In the genomic region with DNA sequence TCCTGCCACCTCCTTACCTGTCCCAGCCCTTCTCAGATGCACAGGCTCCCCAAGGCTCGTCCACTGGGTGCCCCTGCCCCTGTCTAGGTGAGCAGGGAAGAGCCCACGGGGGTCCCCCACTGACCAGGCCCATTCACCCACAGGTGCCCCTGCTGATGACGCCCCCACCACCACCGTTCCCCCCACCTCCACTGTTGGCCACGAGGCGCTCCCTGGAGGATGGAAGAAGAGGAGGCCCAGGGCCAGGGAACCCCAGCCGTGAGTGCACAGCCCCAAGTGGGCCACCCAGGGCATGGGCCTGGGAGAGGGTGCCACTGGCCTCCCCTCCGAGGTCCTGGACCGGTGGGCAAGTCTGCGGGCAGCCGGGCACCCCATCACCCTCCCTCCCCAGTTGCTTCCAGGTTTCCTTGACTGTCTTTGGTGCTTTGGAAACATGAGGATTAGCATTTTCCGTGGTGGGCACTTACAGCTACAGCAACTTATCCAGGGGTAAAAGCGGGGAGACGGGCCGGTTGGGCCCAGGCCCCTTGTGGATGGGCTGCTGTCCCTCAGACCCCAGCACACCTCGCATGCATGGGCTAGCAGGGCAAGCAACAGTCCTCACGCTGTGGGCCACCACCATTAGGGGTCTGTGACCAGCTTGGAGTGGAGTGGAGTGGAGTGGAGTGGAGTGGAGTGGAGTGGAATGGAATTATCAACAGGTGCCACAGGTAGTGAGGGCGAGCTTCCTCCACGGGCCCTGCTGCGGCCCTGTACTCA, we compare ENCODE assay signal across 19 cellular contexts. TPM values are rescaled to one million over a fixed set of nuclear protein-coding genes. Genes with fewer than 3 reads are reported as not detected.
DNase-seq lines count a peak whose midpoint lies in the region; ATAC-seq and TF ChIP-seq lines count a peak whose summit lies in the region.
"Had no signal": no experiment of that assay in that cellular context is flagged by ENCODE, and none has a peak within 500 bp of the region (broad histone marks: within the 10 kb centered on the region; RNA-seq: fewer than 3 reads in every experiment).

No MANE protein-coding gene starts in this region.

- ATAC-seq in natural killer cell treated with Interleukin-12 subunit alpha and Interleukin-12 subunit beta and Interleukin-15 and Interleukin-18, amount 100 ng/mL, for 72 hours, result no peak
- no peak for ATAC-seq in natural killer cell
- no peak for ATAC-seq in GM19395 (IDR thresholded peaks at IDR 0.05; ENCODE audit: unreplicated experiment)
- ATAC-seq: GM23338 had no signal

- H4K91ac ChIP-seq in neuronal stem cell (ENCODE audit: low read depth, low read length, poor library complexity), result peak overlapping the region; percentile 56

- no peaks in the 10 kb centered on the region for H3K36me3 Mint-ChIP-seq in natural killer cell treated with Interleukin-12 subunit alpha and Interleukin-12 subunit beta and Interleukin-15 and Interleukin-18, amount 100 ng/mL, for 72 hours
- no peaks in the 10 kb centered on the region for H3K36me3 Mint-ChIP-seq in natural killer cell
- H3K36me3 Mint-ChIP-seq in glutamatergic neuron (ENCODE audit: unreplicated experiment), result no peaks in the 10 kb centered on the region
- no peaks in the 10 kb centered on the region for H3K36me3 Mint-ChIP-seq in activated CD4-positive, alpha-beta T cell treated with anti-CD3 and anti-CD28 coated beads, Interleukin-2, amount 10 ng/mL, durations not matched to agents 7 days and 5 days (ENCODE audit: low read depth)

- no peak overlapping the region for H3K27ac Mint-ChIP-seq in natural killer cell treated with Interleukin-12 subunit alpha and Interleukin-12 subunit beta and Interleukin-15 and Interleukin-18, amount 100 ng/mL, for 72 hours
- no peak overlapping the region for H3K27ac Mint-ChIP-seq in natural killer cell
- no peak overlapping the region for H3K27ac Mint-ChIP-seq in glutamatergic neuron (ENCODE audit: unreplicated experiment)
- no peak overlapping the region for H3K27ac Mint-ChIP-seq in activated CD4-positive, alpha-beta T cell treated with anti-CD3 and anti-CD28 coated beads, Interleukin-2, amount 10 ng/mL, durations not matched to agents 7 days and 5 days
- H3K27ac Mint-ChIP-seq: GM23338 had no signal

- H3K4me1 ChIP-seq in neuronal stem cell (ENCODE audit: control insufficient read depth in 2 of 2, insufficient read depth in 1 of 2, low read depth in 1 of 2, low read length in 2 of 2), result peaks cover 4 to 11% of the 10 kb centered on the region in 2 donors
- H3K4me1 ChIP-seq: BE2C had no signal

- CTCF ChIA-PET in activated CD4-positive, alpha-beta T cell treated with anti-CD3 and anti-CD28 coated beads, Interleukin-2, amount 10 ng/mL, durations not matched to agents 7 days and 5 days (lab: Charles Lee), result interaction anchor here (0.5 to 0.6 kb wide), 2 partner anchors 70 to 359 kb away, joined by 3 to 4 read pairs; no protein-coding TSS in a partner anchor

- H2AFZ ChIP-seq in neuronal stem cell (ENCODE audit: low read length), result no peak overlapping the region
- H2AFZ ChIP-seq: GM23338 had no signal

- H4K8ac ChIP-seq in neuronal stem cell (ENCODE audit: low read depth, low read length), result peak overlapping the region; percentile 58

- H3K4me2 ChIP-seq in neuronal stem cell (ENCODE audit: insufficient read depth, low read length, poor library complexity, severe bottlenecking), result no peak overlapping the region
- H3K4me2 ChIP-seq: GM23338 had no signal

- no CpG with 5 or more reads among the region's 20 CpGs for WGBS in neuronal stem cell (ENCODE audit: extremely low coverage in 2 of 2, insufficient read length in 2 of 2, insufficient replicate concordance in 1 of 2), 2 donors

- no peaks in the 10 kb centered on the region for H3K4me1 Mint-ChIP-seq in natural killer cell treated with Interleukin-12 subunit alpha and Interleukin-12 subunit beta and Interleukin-15 and Interleukin-18, amount 100 ng/mL, for 72 hours (ENCODE audit: low read depth in 2 of 2)
- H3K4me1 Mint-ChIP-seq in natural killer cell (no peaks in the 10 kb centered on the region), glutamatergic neuron (ENCODE audit: low read depth, unreplicated experiment) (peaks cover 3% of the 10 kb centered on the region)
- no peaks in the 10 kb centered on the region for H3K4me1 Mint-ChIP-seq in activated CD4-positive, alpha-beta T cell treated with anti-CD3 and anti-CD28 coated beads, Interleukin-2, amount 10 ng/mL, durations not matched to agents 7 days and 5 days
- H3K4me1 Mint-ChIP-seq: GM23338 had no signal

- H3K27me3 Mint-ChIP-seq in natural killer cell treated with Interleukin-12 subunit alpha and Interleukin-12 subunit beta and Interleukin-15 and Interleukin-18, amount 100 ng/mL, for 72 hours, result no peaks in the 10 kb centered on the region
- H3K27me3 Mint-ChIP-seq in natural killer cell (ENCODE audit: low read depth in 2 of 2) (no peaks in the 10 kb centered on the region), glutamatergic neuron (ENCODE audit: unreplicated experiment) (peaks cover 6% of the 10 kb centered on the region)
- H3K27me3 Mint-ChIP-seq in activated CD4-positive, alpha-beta T cell treated with anti-CD3 and anti-CD28 coated beads, Interleukin-2, amount 10 ng/mL, durations not matched to agents 7 days and 5 days, result no peaks in the 10 kb centered on the region

- H3K9me3 Mint-ChIP-seq in natural killer cell treated with Interleukin-12 subunit alpha and Interleukin-12 subunit beta and Interleukin-15 and Interleukin-18, amount 100 ng/mL, for 72 hours, result no peaks in the 10 kb centered on the region
- no peaks in the 10 kb centered on the region for H3K9me3 Mint-ChIP-seq in natural killer cell
- peaks cover 1% of the 10 kb centered on the region for H3K9me3 Mint-ChIP-seq in glutamatergic neuron (ENCODE audit: unreplicated experiment)
- no peaks in the 10 kb centered on the region for H3K9me3 Mint-ChIP-seq in activated CD4-positive, alpha-beta T cell treated with anti-CD3 and anti-CD28 coated beads, Interleukin-2, amount 10 ng/mL, durations not matched to agents 7 days and 5 days
- H3K9me3 Mint-ChIP-seq: GM23338 had no signal

- no peak overlapping the region for H3K9ac ChIP-seq in neuronal stem cell (ENCODE audit: low read depth, low read length, poor library complexity)

- no peak for TF ChIP-seq CTCF in natural killer cell (IDR thresholded peaks at IDR 0.05)
- no peak for TF ChIP-seq CTCF in glutamatergic neuron (IDR thresholded peaks at IDR 0.05; ENCODE audit: partially characterized antibody, unreplicated experiment)

- no peak overlapping the region for H3K4me3 Mint-ChIP-seq in natural killer cell treated with Interleukin-12 subunit alpha and Interleukin-12 subunit beta and Interleukin-15 and Interleukin-18, amount 100 ng/mL, for 72 hours
- H3K4me3 Mint-ChIP-seq in natural killer cell, result no peak overlapping the region
- H3K4me3 Mint-ChIP-seq in glutamatergic neuron (ENCODE audit: unreplicated experiment), result no peak overlapping the region
- no peak overlapping the region for H3K4me3 Mint-ChIP-seq in activated CD4-positive, alpha-beta T cell treated with anti-CD3 and anti-CD28 coated beads, Interleukin-2, amount 10 ng/mL, durations not matched to agents 7 days and 5 days
- H3K4me3 Mint-ChIP-seq: GM23338 had no signal

- peaks cover 6% of the 10 kb centered on the region for H3K79me1 ChIP-seq in neuronal stem cell (ENCODE audit: low read depth, low read length)

- no peak overlapping the region for H3K23ac ChIP-seq in neuronal stem cell (ENCODE audit: low read depth, low read length, poor library complexity)

- peak overlapping the region; percentile 69 for H2BK12ac ChIP-seq in neuronal stem cell (ENCODE audit: low read length)

- H2BK5ac ChIP-seq in neuronal stem cell (ENCODE audit: low read length), result no peak overlapping the region

- intact Hi-C loops in natural killer cell (cut with micrococcal nuclease), result no loop called here

- peak overlapping the region; percentile 91 for H3K18ac ChIP-seq in neuronal stem cell (ENCODE audit: low read length)

- POLR2A ChIA-PET in activated CD4-positive, alpha-beta T cell treated with anti-CD3 and anti-CD28 coated beads, Interleukin-2, amount 10 ng/mL, durations not matched to agents 7 days and 5 days (lab: Charles Lee), result no interaction called here

- H3K14ac ChIP-seq in neuronal stem cell (ENCODE audit: low read length), result no peak overlapping the region

- no peak overlapping the region for H3K4me3 ChIP-seq in neuronal stem cell (ENCODE audit: low read length in 2 of 2)
- H3K4me3 ChIP-seq: GM23338 had no signal

- H3K9me3 ChIP-seq in neuronal stem cell (replicated peaks in 1 of 2; ENCODE audit: control insufficient read depth in 2 of 2, insufficient read depth in 1 of 2, low read depth in 1 of 2, low read length in 2 of 2), result peaks cover 0 to 5% of the 10 kb centered on the region in 2 donors
- H3K9me3 ChIP-seq: BE2C had no signal

- H3K27ac ChIP-seq in neuronal stem cell (replicated peaks; ENCODE audit: low read length), result no peak overlapping the region

- peaks cover 0 to 3% (median 0%) of the 10 kb centered on the region in 3 experiments for H3K27me3 ChIP-seq in neuronal stem cell (ENCODE audit: control insufficient read depth in 3 of 3, insufficient read depth in 3 of 3, low read depth in 1 of 3, low read length in 3 of 3)
- H3K27me3 ChIP-seq: BE2C had no signal

- DNase-seq in natural killer cell treated with Interleukin-12 subunit alpha and Interleukin-12 subunit beta and Interleukin-15 and Interleukin-18, amount 100 ng/mL, for 72 hours (ENCODE audit: low spot score), result peak; percentile 49
- DNase-seq in natural killer cell, result no peak
- DNase-seq in glutamatergic neuron, result peak; percentile 14
- no peak for DNase-seq in neuronal stem cell (ENCODE audit: low spot score)
- no peak for DNase-seq in activated CD4-positive, alpha-beta T cell treated with anti-CD3 and anti-CD28 coated beads, Interleukin-2, amount 10 ng/mL, durations not matched to agents 7 days and 5 days
- no peak for DNase-seq in occipital lobe (lab: John Stamatoyannopoulos, UW)
- DNase-seq: BE2C, DMS79, MV-4-11, NCI-H1417 treated with DMSO at 0.1 percent for 48 hours, NCI-H187, NCI-H446, NCI-H526 treated with DMSO at 0.1 percent for 48 hours, OCI-M1 had no signal

- H2BK120ac ChIP-seq in neuronal stem cell (ENCODE audit: low read depth, low read length), result no peak overlapping the region

- peaks cover 0 to 2% of the 10 kb centered on the region in 2 donors for H3K36me3 ChIP-seq in neuronal stem cell (replicated peaks in 1 of 2; ENCODE audit: control insufficient read depth in 2 of 2, insufficient read depth in 2 of 2, low read length in 2 of 2)
- H3K36me3 ChIP-seq: BE2C had no signal

- H2AK5ac ChIP-seq in neuronal stem cell (ENCODE audit: low read depth, low read length), result peak overlapping the region; percentile 63

- H3K4ac ChIP-seq in neuronal stem cell (ENCODE audit: low read length), result no peak overlapping the region

- no peak overlapping the region for H2BK15ac ChIP-seq in neuronal stem cell (ENCODE audit: low read length)

RNA-seq across cellular contexts. Expression of gene KLHL30, which starts 13.2 kb away (rescaled TPM):
- total RNA-seq in natural killer cell treated with Interleukin-12 subunit alpha and Interleukin-12 subunit beta and Interleukin-15 and Interleukin-18, amount 100 ng/mL, for 72 hours, result not detected
- not detected for total RNA-seq in natural killer cell
- total RNA-seq in glutamatergic neuron (ENCODE audit: unreplicated experiment), result 3.5 TPM
- polyA plus RNA-seq in neuronal stem cell (2013, experiment 1 of 2), result 0.06 TPM
- polyA plus RNA-seq in neuronal stem cell (2013, experiment 2 of 2), result 0.07 TPM
- total RNA-seq in activated CD4-positive, alpha-beta T cell treated with anti-CD3 and anti-CD28 coated beads, Interleukin-2, amount 10 ng/mL, durations not matched to agents 7 days and 5 days, result not detected
- total RNA-seq in occipital lobe, result 0.16 TPM
- total RNA-seq: A673, M059J, SK-MEL-5 had no signal
- polyA plus RNA-seq: GM23338 had no signal

RNA-seq across cellular contexts. Expression of gene ESPNL, which starts 25.2 kb away (rescaled TPM):
- total RNA-seq in natural killer cell treated with Interleukin-12 subunit alpha and Interleukin-12 subunit beta and Interleukin-15 and Interleukin-18, amount 100 ng/mL, for 72 hours, result under 1 TPM in 1 of 2 donors, not detected in 1; 0.19 TPM
- total RNA-seq in natural killer cell (not detected), glutamatergic neuron (ENCODE audit: unreplicated experiment) (0.81 TPM), occipital lobe (0.16 TPM)
- 0.45 TPM for polyA plus RNA-seq in neuronal stem cell (2013, experiment 1 of 2)
- polyA plus RNA-seq in neuronal stem cell (2013, experiment 2 of 2), result 0.46 TPM
- under 1 TPM in 1 of 2 experiments, not detected in 1; 0.05 TPM for total RNA-seq in activated CD4-positive, alpha-beta T cell treated with anti-CD3 and anti-CD28 coated beads, Interleukin-2, amount 10 ng/mL, durations not matched to agents 7 days and 5 days
- total RNA-seq: M059J had no signal

RNA-seq across cellular contexts. Expression of gene ERFE, which starts 33.5 kb away (rescaled TPM):
- 1 to 10 TPM in 1 of 2 donors, under 1 TPM in 1; 0.20 to 3.8 TPM for total RNA-seq in natural killer cell treated with Interleukin-12 subunit alpha and Interleukin-12 subunit beta and Interleukin-15 and Interleukin-18, amount 100 ng/mL, for 72 hours
- total RNA-seq in natural killer cell, result 1 to 10 TPM in 2 of 3 donors, under 1 TPM in 1; 0.33 to 4.8 (median 4.3) TPM
- 12.2 TPM for total RNA-seq in glutamatergic neuron (ENCODE audit: unreplicated experiment)
- 0.43 TPM for polyA plus RNA-seq in neuronal stem cell (2013, experiment 1 of 2)
- 0.37 TPM for polyA plus RNA-seq in neuronal stem cell (2013, experiment 2 of 2)
- not detected for total RNA-seq in activated CD4-positive, alpha-beta T cell treated with anti-CD3 and anti-CD28 coated beads, Interleukin-2, amount 10 ng/mL, durations not matched to agents 7 days and 5 days
- 1.6 TPM for total RNA-seq in occipital lobe

Comparison
In these comparisons a context has a peak if more than half of its experiments do, and no peak if none do; other contexts are left out.
1. DNase-seq: peak in natural killer cell treated with Interleukin-12 subunit alpha and Interleukin-12 subunit beta and Interleukin-15 and Interleukin-18, amount 100 ng/mL, for 72 hours (single experiment) and glutamatergic neuron (single experiment); none in natural killer cell (single experiment), neuronal stem cell (single experiment), activated CD4-positive, alpha-beta T cell treated with anti-CD3 and anti-CD28 coated beads, Interleukin-2, amount 10 ng/mL, durations not matched to agents 7 days and 5 days (single experiment) and occipital lobe (single experiment).